24 cellular contexts compared by ENCODE assay signal in genomic region chr7:54858008-54858692, GRCh38.
A peak's percentile ranks its signal among the peaks of the same experiment; 100 is the strongest.
DNase-seq lines count a peak whose midpoint lies in the region; ATAC-seq and TF ChIP-seq lines count a peak whose summit lies in the region.
"Had no signal": no experiment of that assay in that cellular context is flagged by ENCODE, and none has a peak within 500 bp of the region (broad histone marks: within the 10 kb centered on the region; RNA-seq: fewer than 3 reads in every experiment).

No MANE protein-coding gene starts in this region.

- no peak for TF ChIP-seq CTCF in WTC11 (IDR thresholded peaks at IDR 0.05)
- TF ChIP-seq CTCF in neural progenitor cell (IDR thresholded peaks at IDR 0.05): no peak

- H3K9ac ChIP-seq in neural progenitor cell: no peak overlapping the region

- no peaks in the 10 kb centered on the region for H3K27me3 ChIP-seq in neural progenitor cell
- H3K27me3 ChIP-seq: MG63, right lobe of liver, SJSA1, stomach, uterus had no signal

- H3K4me1 ChIP-seq in neural progenitor cell: peaks cover 9% of the 10 kb centered on the region
- H3K4me1 ChIP-seq: right lobe of liver, SJSA1, stomach, uterus had no signal

- H2AFZ ChIP-seq in neural progenitor cell (replicated peaks): no peak overlapping the region

- H3K4me2 ChIP-seq in neural progenitor cell: peak overlapping the region; percentile 37

- H3K36me3 ChIP-seq in neural progenitor cell: no peaks in the 10 kb centered on the region
- H3K36me3 ChIP-seq: MG63, right lobe of liver, SJSA1, stomach, uterus had no signal

- H3K27ac Mint-ChIP-seq in WTC11 (no peak overlapping the region; the same call in 1 of the 2 replicates), neural progenitor cell (no peak overlapping the region)
- no peak overlapping the region for H3K27ac Mint-ChIP-seq in activated T-helper 1 cell treated with anti-CD3 and anti-CD28 coated beads, Interleukin-12 subunit alpha, Interleukin-12 subunit beta, Interleukin-2, Interleukin-4 antibody, amounts not matched to agents 30 ng/mL and 10 ng/mL and 1 ng/mL, durations not matched to agents 14 hours and 24 hours and 36 hours
- H3K27ac Mint-ChIP-seq: activated CD4-positive, alpha-beta T cell treated with anti-CD3 and anti-CD28 coated beads for 36 hours; CD4-positive, CD25-positive, alpha-beta regulatory T cell; HFFc6 had no signal

- H3K4me1 Mint-ChIP-seq in WTC11 (peaks cover 10% of the 10 kb centered on the region), neural progenitor cell (peaks cover 6% of the 10 kb centered on the region)
- H3K4me1 Mint-ChIP-seq in activated T-helper 1 cell treated with anti-CD3 and anti-CD28 coated beads, Interleukin-12 subunit alpha, Interleukin-12 subunit beta, Interleukin-2, Interleukin-4 antibody, amounts not matched to agents 30 ng/mL and 10 ng/mL and 1 ng/mL, durations not matched to agents 14 hours and 24 hours and 36 hours (ENCODE audit: low read depth): no peaks in the 10 kb centered on the region
- H3K4me1 Mint-ChIP-seq: activated CD4-positive, alpha-beta T cell treated with anti-CD3 and anti-CD28 coated beads for 36 hours; CD4-positive, CD25-positive, alpha-beta regulatory T cell; central memory CD8-positive, alpha-beta T cell had no signal

- peak; percentile 89 for DNase-seq in DMS53 treated with DMSO at 0.1 percent for 48 hours (lab: John Stamatoyannopoulos, UW; ENCODE audit: unreplicated experiment)
- DNase-seq in NCI-H2196 treated with DMSO at 0.1 percent for 48 hours (lab: John Stamatoyannopoulos, UW; ENCODE audit: unreplicated experiment): peak; percentile 15
- DNase-seq in WTC11 (ENCODE audit: low spot score): no peak
- peak; percentile 63 for DNase-seq in neural progenitor cell (ENCODE audit: low spot score)
- DNase-seq in activated T-helper 1 cell treated with anti-CD3 and anti-CD28 coated beads, Interleukin-12 subunit alpha, Interleukin-12 subunit beta, Interleukin-2, Interleukin-4 antibody, amounts not matched to agents 30 ng/mL and 10 ng/mL and 1 ng/mL, durations not matched to agents 14 hours and 24 hours and 36 hours (ENCODE audit: low spot score): no peak
- DNase-seq in posterior cingulate gyrus: no peak
- no peak for DNase-seq in kidney glomerular epithelial cell (lab: John Stamatoyannopoulos, UW)
- DNase-seq: activated CD4-positive, alpha-beta T cell treated with anti-CD3 and anti-CD28 coated beads for 36 hours; activated CD8-positive, alpha-beta memory T cell treated with anti-CD3 and anti-CD28 coated beads, Interleukin-2, amount 50 U/mL, for 4 hours; activated gamma-delta T cell; amniotic stem cell; CD4-positive, CD25-positive, alpha-beta regulatory T cell; HFFc6; kidney; MG63; NCI-H2081; nucleus accumbens; right lobe of liver; stomach; T1000; uterus had no signal

- no peak overlapping the region for H3K4me3 Mint-ChIP-seq in WTC11
- H3K4me3 Mint-ChIP-seq in neural progenitor cell: no peak overlapping the region
- H3K4me3 Mint-ChIP-seq in activated T-helper 1 cell treated with anti-CD3 and anti-CD28 coated beads, Interleukin-12 subunit alpha, Interleukin-12 subunit beta, Interleukin-2, Interleukin-4 antibody, amounts not matched to agents 30 ng/mL and 10 ng/mL and 1 ng/mL, durations not matched to agents 14 hours and 24 hours and 36 hours: no peak overlapping the region
- H3K4me3 Mint-ChIP-seq: activated CD4-positive, alpha-beta T cell treated with anti-CD3 and anti-CD28 coated beads for 36 hours; CD4-positive, CD25-positive, alpha-beta regulatory T cell; central memory CD8-positive, alpha-beta T cell; HFFc6 had no signal

- ATAC-seq in WTC11: peak; percentile 73
- no peak for ATAC-seq in GM18511 (IDR thresholded peaks at IDR 0.05; ENCODE audit: unreplicated experiment)
- ATAC-seq: activated CD4-positive, alpha-beta T cell treated with anti-CD3 and anti-CD28 coated beads for 36 hours; right lobe of liver had no signal

- H3K9me3 Mint-ChIP-seq in WTC11 (peaks cover 23% of the 10 kb centered on the region), neural progenitor cell (peaks cover 10% of the 10 kb centered on the region)
- H3K9me3 Mint-ChIP-seq in activated T-helper 1 cell treated with anti-CD3 and anti-CD28 coated beads, Interleukin-12 subunit alpha, Interleukin-12 subunit beta, Interleukin-2, Interleukin-4 antibody, amounts not matched to agents 30 ng/mL and 10 ng/mL and 1 ng/mL, durations not matched to agents 14 hours and 24 hours and 36 hours: peaks cover 6% of the 10 kb centered on the region

- POLR2A ChIA-PET in WTC11 (lab: Charles Lee): interaction anchor here (0.7 kb wide), 1 partner anchor 203 kb away, joined by 3 read pairs; no protein-coding TSS in a partner anchor

- H3K9me3 ChIP-seq in neural progenitor cell (ENCODE audit: low read depth): no peaks in the 10 kb centered on the region
- H3K9me3 ChIP-seq: MG63, right lobe of liver, SJSA1, stomach, uterus had no signal

- H3K36me3 Mint-ChIP-seq in WTC11 (peaks cover 14% of the 10 kb centered on the region), neural progenitor cell (no peaks in the 10 kb centered on the region)
- no peaks in the 10 kb centered on the region for H3K36me3 Mint-ChIP-seq in activated T-helper 1 cell treated with anti-CD3 and anti-CD28 coated beads, Interleukin-12 subunit alpha, Interleukin-12 subunit beta, Interleukin-2, Interleukin-4 antibody, amounts not matched to agents 30 ng/mL and 10 ng/mL and 1 ng/mL, durations not matched to agents 14 hours and 24 hours and 36 hours (ENCODE audit: low read depth)
- H3K36me3 Mint-ChIP-seq: CD4-positive, CD25-positive, alpha-beta regulatory T cell had no signal

- no peaks in the 10 kb centered on the region for H3K79me2 ChIP-seq in neural progenitor cell (ENCODE audit: low read depth)

- no peak overlapping the region for H3K27ac ChIP-seq in neural progenitor cell
- H3K27ac ChIP-seq: right lobe of liver, SJSA1, stomach, uterus had no signal

- CTCF ChIA-PET in WTC11 (lab: Charles Lee): interaction anchor here (1.6 kb wide), 1 partner anchor 397 kb away, joined by 4 read pairs; no protein-coding TSS in a partner anchor

- intact Hi-C loops in activated T-helper 1 cell treated with anti-CD3 and anti-CD28 coated beads, Interleukin-12 subunit alpha, Interleukin-12 subunit beta, Interleukin-2, Interleukin-4 antibody, amounts not matched to agents 30 ng/mL and 10 ng/mL and 1 ng/mL, durations not matched to agents 14 hours and 24 hours and 36 hours (cut with micrococcal nuclease): no loop called here
- intact Hi-C loops in posterior cingulate gyrus (cut with DNase I): no loop called here

- no peak overlapping the region for H3K4me3 ChIP-seq in neural progenitor cell
- H3K4me3 ChIP-seq: MG63, right lobe of liver, SJSA1, stomach, uterus had no signal

- H4K20me1 ChIP-seq in neural progenitor cell (ENCODE audit: low read depth): no peaks in the 10 kb centered on the region

- no peaks in the 10 kb centered on the region for H3F3A ChIP-seq in neural progenitor cell (ENCODE audit: low read depth)

- H3K27me3 Mint-ChIP-seq in WTC11 (ENCODE audit: low read depth): no peaks in the 10 kb centered on the region
- no peaks in the 10 kb centered on the region for H3K27me3 Mint-ChIP-seq in neural progenitor cell (ENCODE audit: insufficient read depth, low read depth)
- H3K27me3 Mint-ChIP-seq in activated T-helper 1 cell treated with anti-CD3 and anti-CD28 coated beads, Interleukin-12 subunit alpha, Interleukin-12 subunit beta, Interleukin-2, Interleukin-4 antibody, amounts not matched to agents 30 ng/mL and 10 ng/mL and 1 ng/mL, durations not matched to agents 14 hours and 24 hours and 36 hours (ENCODE audit: insufficient read depth): peaks cover 6% of the 10 kb centered on the region

TF ChIP-seq in WTC11, 78 proteins besides CTCF, POLR2A, EP300 and RAD21 (continues in another document):
- TF ChIP-seq SOX15 (CRISPR knock-in tag; IDR thresholded peaks at IDR 0.05) (no peak), HMGA2 (CRISPR knock-in tag; IDR thresholded peaks at IDR 0.05) (no peak), MXD4 (CRISPR knock-in tag; IDR thresholded peaks at IDR 0.05; ENCODE audit: borderline replicate concordance) (no peak), SMAD3 (CRISPR knock-in tag; IDR thresholded peaks at IDR 0.05; ENCODE audit: borderline replicate concordance) (no peak)
- TF ChIP-seq, protein P1, sequence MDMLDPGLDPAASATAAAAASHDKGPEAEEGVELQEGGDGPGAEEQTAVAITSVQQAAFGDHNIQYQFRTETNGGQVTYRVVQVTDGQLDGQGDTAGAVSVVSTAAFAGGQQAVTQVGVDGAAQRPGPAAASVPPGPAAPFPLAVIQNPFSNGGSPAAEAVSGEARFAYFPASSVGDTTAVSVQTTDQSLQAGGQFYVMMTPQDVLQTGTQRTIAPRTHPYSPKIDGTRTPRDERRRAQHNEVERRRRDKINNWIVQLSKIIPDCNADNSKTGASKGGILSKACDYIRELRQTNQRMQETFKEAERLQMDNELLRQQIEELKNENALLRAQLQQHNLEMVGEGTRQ (CRISPR knock-in tag; IDR thresholded peaks at IDR 0.05): no peak
- TF ChIP-seq, protein P2, sequence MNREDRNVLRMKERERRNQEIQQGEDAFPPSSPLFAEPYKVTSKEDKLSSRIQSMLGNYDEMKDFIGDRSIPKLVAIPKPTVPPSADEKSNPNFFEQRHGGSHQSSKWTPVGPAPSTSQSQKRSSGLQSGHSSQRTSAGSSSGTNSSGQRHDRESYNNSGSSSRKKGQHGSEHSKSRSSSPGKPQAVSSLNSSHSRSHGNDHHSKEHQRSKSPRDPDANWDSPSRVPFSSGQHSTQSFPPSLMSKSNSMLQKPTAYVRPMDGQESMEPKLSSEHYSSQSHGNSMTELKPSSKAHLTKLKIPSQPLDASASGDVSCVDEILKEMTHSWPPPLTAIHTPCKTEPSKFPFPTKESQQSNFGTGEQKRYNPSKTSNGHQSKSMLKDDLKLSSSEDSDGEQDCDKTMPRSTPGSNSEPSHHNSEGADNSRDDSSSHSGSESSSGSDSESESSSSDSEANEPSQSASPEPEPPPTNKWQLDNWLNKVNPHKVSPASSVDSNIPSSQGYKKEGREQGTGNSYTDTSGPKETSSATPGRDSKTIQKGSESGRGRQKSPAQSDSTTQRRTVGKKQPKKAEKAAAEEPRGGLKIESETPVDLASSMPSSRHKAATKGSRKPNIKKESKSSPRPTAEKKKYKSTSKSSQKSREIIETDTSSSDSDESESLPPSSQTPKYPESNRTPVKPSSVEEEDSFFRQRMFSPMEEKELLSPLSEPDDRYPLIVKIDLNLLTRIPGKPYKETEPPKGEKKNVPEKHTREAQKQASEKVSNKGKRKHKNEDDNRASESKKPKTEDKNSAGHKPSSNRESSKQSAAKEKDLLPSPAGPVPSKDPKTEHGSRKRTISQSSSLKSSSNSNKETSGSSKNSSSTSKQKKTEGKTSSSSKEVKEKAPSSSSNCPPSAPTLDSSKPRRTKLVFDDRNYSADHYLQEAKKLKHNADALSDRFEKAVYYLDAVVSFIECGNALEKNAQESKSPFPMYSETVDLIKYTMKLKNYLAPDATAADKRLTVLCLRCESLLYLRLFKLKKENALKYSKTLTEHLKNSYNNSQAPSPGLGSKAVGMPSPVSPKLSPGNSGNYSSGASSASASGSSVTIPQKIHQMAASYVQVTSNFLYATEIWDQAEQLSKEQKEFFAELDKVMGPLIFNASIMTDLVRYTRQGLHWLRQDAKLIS (CRISPR knock-in tag; IDR thresholded peaks at IDR 0.05; ENCODE audit: borderline replicate concordance): no peak

Comparison
In these comparisons a context has a peak if more than half of its experiments do, and no peak if none do; other contexts are left out.
1. DNase-seq: peak in DMS53 treated with DMSO at 0.1 percent for 48 hours (single experiment), NCI-H2196 treated with DMSO at 0.1 percent for 48 hours (single experiment) and neural progenitor cell (single experiment); none in WTC11 (single experiment), activated T-helper 1 cell treated with anti-CD3 and anti-CD28 coated beads, Interleukin-12 subunit alpha, Interleukin-12 subunit beta, Interleukin-2, Interleukin-4 antibody, amounts not matched to agents 30 ng/mL and 10 ng/mL and 1 ng/mL, durations not matched to agents 14 hours and 24 hours and 36 hours (single experiment), posterior cingulate gyrus (0 of 10) and kidney glomerular epithelial cell (single experiment).